ENCODE assay signal across 19 cellular contexts in the genomic region with DNA sequence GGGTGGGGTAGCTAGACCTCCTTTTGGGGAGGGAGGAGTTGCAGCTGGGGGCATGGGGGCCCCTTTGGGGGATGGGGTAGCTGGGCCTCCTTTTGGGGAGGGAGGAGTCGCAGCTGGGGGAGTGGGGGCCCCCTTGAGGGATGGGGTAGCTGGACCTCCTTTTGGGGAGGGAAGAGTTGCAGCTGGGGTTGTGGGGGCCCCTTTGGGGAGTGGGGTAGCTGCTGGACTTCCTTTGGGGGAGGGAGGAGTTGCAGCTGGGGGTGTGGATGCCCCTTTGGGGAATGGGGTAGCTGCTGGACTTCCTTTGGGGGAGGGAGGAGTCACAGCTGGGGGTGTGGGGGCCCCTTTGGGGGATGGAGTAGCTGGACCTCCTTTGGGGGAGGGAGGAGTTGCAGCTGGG. TPM values are rescaled to one million over a fixed set of nuclear protein-coding genes. Genes with fewer than 3 reads are reported as not detected.
DNase-seq lines count a peak whose midpoint lies in the region; ATAC-seq and TF ChIP-seq lines count a peak whose summit lies in the region.
"Had no signal": no experiment of that assay in that cellular context is flagged by ENCODE, and none has a peak within 500 bp of the region (broad histone marks: within the 10 kb centered on the region; RNA-seq: fewer than 3 reads in every experiment).

No MANE protein-coding gene starts in this region.

- H3K27ac ChIP-seq in BLaER1 (peak overlapping the region; percentile 69), SU-DHL-6 (ENCODE audit: low read depth, low read length) (peak overlapping the region; percentile 32), gastrocnemius medialis (peak overlapping the region; percentile 95 to 98 (median 96))

- peaks cover 73% of the 10 kb centered on the region for H3K79me2 ChIP-seq in SU-DHL-6 (ENCODE audit: insufficient read depth, low read length)

- intact Hi-C loops in gastrocnemius medialis (cut with DNase I; ENCODE audit: low total_unique reads): no loop called here

- H4K20me1 ChIP-seq in BLaER1 (peaks cover 100% of the 10 kb centered on the region), SU-DHL-6 (ENCODE audit: low read depth, low read length) (peaks cover 61% of the 10 kb centered on the region)

- H3K9me2 ChIP-seq in SU-DHL-6 (replicated peaks; ENCODE audit: insufficient read depth, low read length): no peaks in the 10 kb centered on the region

- H3K4me3 ChIP-seq in BLaER1: no peak overlapping the region
- H3K4me3 ChIP-seq in GM06990 (replicated peaks; ENCODE audit: low read depth, low read length): no peak overlapping the region
- H3K4me3 ChIP-seq in SU-DHL-6 (ENCODE audit: insufficient read depth, low read length, poor library complexity, severe bottlenecking): no peak overlapping the region
- no peak overlapping the region for H3K4me3 ChIP-seq in gastrocnemius medialis
- H3K4me3 ChIP-seq: HAP-1, MG63 had no signal

- no peak overlapping the region for H2AFZ ChIP-seq in SU-DHL-6 (ENCODE audit: low read depth, low read length, severe bottlenecking)

- H3K27me3 ChIP-seq in BLaER1: no peaks in the 10 kb centered on the region
- no peaks in the 10 kb centered on the region for H3K27me3 ChIP-seq in GM06990 (replicated peaks; ENCODE audit: control insufficient read depth, insufficient read depth, low read length)
- H3K27me3 ChIP-seq in SU-DHL-6 (ENCODE audit: low read length): no peaks in the 10 kb centered on the region
- H3K27me3 ChIP-seq in gastrocnemius medialis: no peaks in the 10 kb centered on the region
- H3K27me3 ChIP-seq: MG63 had no signal

- H3K9me3 ChIP-seq in BLaER1: no peaks in the 10 kb centered on the region
- no peaks in the 10 kb centered on the region for H3K9me3 ChIP-seq in SU-DHL-6 (ENCODE audit: insufficient read depth, low read length)
- no peaks in the 10 kb centered on the region for H3K9me3 ChIP-seq in gastrocnemius medialis
- H3K9me3 ChIP-seq: HAP-1, MG63 had no signal

- in situ Hi-C loops in gastrocnemius medialis (cut with MboI; ENCODE audit: low sequenced_read_pairs in 4 of 4): no loop called here

- ATAC-seq in gastrocnemius medialis (no peak), GM18498 (IDR thresholded peaks at IDR 0.05; ENCODE audit: unreplicated experiment) (no peak), HG02678 (IDR thresholded peaks at IDR 0.05; ENCODE audit: unreplicated experiment) (no peak), HG03095 (IDR thresholded peaks at IDR 0.05; ENCODE audit: unreplicated experiment) (no peak)
- ATAC-seq: Right ventricle myocardium inferior, SK-N-SH treated with all-trans-retinoic acid at 6 μM for 48 hours had no signal

- H3K9ac ChIP-seq in BLaER1 (no peak overlapping the region), SU-DHL-6 (ENCODE audit: low read length) (no peak overlapping the region)

- DNase-seq in GM06990 (ENCODE audit: extremely low read depth, insufficient read length): peak; percentile 37
- DNase-seq in gastrocnemius medialis: no peak
- DNase-seq in retina: no peak
- DNase-seq: ACHN, DMS 273 treated with DMSO at 0.1 percent for 48 hours, EL, KG1, MG63, NCI-H1105 treated with DMSO at 0.1 percent for 48 hours, NCI-H187, NCI-H69 had no signal

- peaks cover 40% of the 10 kb centered on the region for H3F3A ChIP-seq in SU-DHL-6 (ENCODE audit: insufficient read depth)

- TF ChIP-seq CTCF in GM06990 (IDR thresholded peaks at IDR 0.05; ENCODE audit: insufficient read depth, low read length, poor library complexity, severe bottlenecking): no peak
- TF ChIP-seq CTCF in SU-DHL-6 (IDR thresholded peaks at IDR 0.05; ENCODE audit: insufficient read depth, low read length, poor library complexity, severe bottlenecking): no peak
- TF ChIP-seq CTCF in gastrocnemius medialis (IDR thresholded peaks at IDR 0.05 in 4 of 5, conservative IDR thresholded peaks at IDR 0.05 in 1 of 5): no peak

- peak overlapping the region; percentile 95 for H3K4me2 ChIP-seq in BLaER1
- H3K4me2 ChIP-seq in SU-DHL-6 (ENCODE audit: low read depth, low read length, poor library complexity, severe bottlenecking): no peak overlapping the region

- H3K4me1 ChIP-seq in BLaER1 (peaks cover 69% of the 10 kb centered on the region), gastrocnemius medialis (peaks cover 97% of the 10 kb centered on the region in 2 donors)

- H3K36me3 ChIP-seq in BLaER1: peaks cover 87% of the 10 kb centered on the region
- peaks cover 25% of the 10 kb centered on the region for H3K36me3 ChIP-seq in GM06990 (ENCODE audit: control insufficient read depth, insufficient read depth, low read length)
- peaks cover 32% of the 10 kb centered on the region for H3K36me3 ChIP-seq in SU-DHL-6 (ENCODE audit: low read length)
- peaks cover 0 to 63% of the 10 kb centered on the region in 2 donors for H3K36me3 ChIP-seq in gastrocnemius medialis

- no peak for TF ChIP-seq POLR2A in gastrocnemius medialis (IDR thresholded peaks at IDR 0.05)

RNA-seq across cellular contexts. Expression of gene NACA, which starts 6.9 kb away (rescaled TPM):
- 100 to 1,000 TPM; 225 to 438 (median 398) TPM for total RNA-seq in gastrocnemius medialis

RNA-seq across cellular contexts. Expression of gene PTGES3, which starts 30.1 kb away (rescaled TPM):
- 10 to 100 TPM; 57.2 to 81.4 (median 69.3) TPM for total RNA-seq in gastrocnemius medialis

RNA-seq across cellular contexts. Expression of gene PRIM1, which starts 34.0 kb away (rescaled TPM):
- 1 to 10 TPM; 3.2 to 5.9 (median 3.7) TPM for total RNA-seq in gastrocnemius medialis

RNA-seq across cellular contexts. Expression of gene HSD17B6, which starts 45.0 kb away (rescaled TPM):
- 1 to 10 TPM in 3 of 4 donors, not detected in 1; 1.2 to 2.3 (median 1.6) TPM for total RNA-seq in gastrocnemius medialis

Comparison
In these comparisons a context has a peak if more than half of its experiments do, and no peak if none do; other contexts are left out.
1. H3K27ac ChIP-seq: peak in every context shown above with its lines; median percentile 96 in gastrocnemius medialis; 69 in BLaER1; 32 in SU-DHL-6.